In genomic region chr13:93169980-93170379, GRCh38 we compare ENCODE assay signal across 14 cellular contexts. TPM values are rescaled to one million over a fixed set of nuclear protein-coding genes. Genes with fewer than 3 reads are reported as not detected.
DNase-seq lines count a peak whose midpoint lies in the region; ATAC-seq and TF ChIP-seq lines count a peak whose summit lies in the region.
"Had no signal": no experiment of that assay in that cellular context is flagged by ENCODE, and none has a peak within 500 bp of the region (broad histone marks: within the 10 kb centered on the region; RNA-seq: fewer than 3 reads in every experiment).

No MANE protein-coding gene starts in this region.

- H3K27ac ChIP-seq in SK-N-SH (ENCODE audit: low read depth in 2 of 2, low read length in 1 of 2) (peak overlapping the region in 1 of 2 experiments; percentile 32; a peak in 1 of 4 replicates), foreskin keratinocyte (peak overlapping the region; percentile 89), testis (no peak overlapping the region)
- H3K27ac ChIP-seq: neural progenitor cell had no signal

- CTCF ChIA-PET in SK-N-SH (lab: Yijun Ruan, JAX) (no interaction called here), Caco-2 (lab: Charles Lee) (no interaction called here)

- intact Hi-C loops in testis (cut with DNase I; ENCODE audit: low total_unique reads): no loop called here
- intact Hi-C loops in Caco-2 (cut with micrococcal nuclease; ENCODE audit: unreplicated experiment): no loop called here

- no peaks in the 10 kb centered on the region for H3K27me3 ChIP-seq in SK-N-SH (ENCODE audit: insufficient read depth)
- H3K27me3 ChIP-seq in foreskin keratinocyte: no peaks in the 10 kb centered on the region
- H3K27me3 ChIP-seq in testis: no peaks in the 10 kb centered on the region
- no peaks in the 10 kb centered on the region for H3K27me3 ChIP-seq in Caco-2 (replicated peaks; ENCODE audit: control insufficient read depth, insufficient read depth, low read length)
- H3K27me3 ChIP-seq: neural progenitor cell had no signal

- H3F3A ChIP-seq in SK-N-SH (replicated peaks; ENCODE audit: insufficient read depth): no peaks in the 10 kb centered on the region

- H3K4me1 Mint-ChIP-seq in Caco-2 (ENCODE audit: low read depth, unreplicated experiment): no peaks in the 10 kb centered on the region
- H3K4me1 Mint-ChIP-seq: CD4-positive, CD25-positive, alpha-beta regulatory T cell; neural progenitor cell had no signal

- H3K9me3 ChIP-seq in SK-N-SH: 0 out of 2 replicates have a peak, but pooled peaks cover 5% of the 10 kb centered on the region
- H3K9me3 ChIP-seq in testis: no peaks in the 10 kb centered on the region
- no peaks in the 10 kb centered on the region for H3K9me3 ChIP-seq in Caco-2

- BruUV-seq in Caco-2 (replicated peaks; lab: Mats Ljungman, UMichigan): no TSS peak

- TF ChIP-seq POLR2A in testis (IDR thresholded peaks at IDR 0.05): no peak

- no peaks in the 10 kb centered on the region for H4K20me1 ChIP-seq in SK-N-SH (ENCODE audit: insufficient read depth)

- H3K4me3 ChIP-seq in SK-N-SH (ENCODE audit: low read depth in 2 of 2, low read length in 1 of 2): no peak overlapping the region
- H3K4me3 ChIP-seq in testis: no peak overlapping the region
- no peak overlapping the region for H3K4me3 ChIP-seq in Caco-2 (ENCODE audit: low read depth, low read length)
- H3K4me3 ChIP-seq: neural progenitor cell had no signal

- H3K4me1 ChIP-seq in SK-N-SH (ENCODE audit: control insufficient read depth in 1 of 2, insufficient read depth in 2 of 2, low read depth in 1 of 2, low read length in 1 of 2) (no peaks in the 10 kb centered on the region; a peak in 1 of 4 replicates), foreskin keratinocyte (peaks cover 14% of the 10 kb centered on the region), testis (no peaks in the 10 kb centered on the region), Caco-2 (no peaks in the 10 kb centered on the region)
- H3K4me1 ChIP-seq: neural progenitor cell had no signal

- H3K9me2 ChIP-seq in SK-N-SH: no peaks in the 10 kb centered on the region

- in situ Hi-C loops in ACHN (cut with HindIII; ENCODE audit: low pct_ligation_motif_present, low pct_unique_long_range_greater_than_20kb, low sequenced_read_pairs): no loop called here

- H3K27ac Mint-ChIP-seq in Caco-2 (ENCODE audit: unreplicated experiment): no peak overlapping the region
- H3K27ac Mint-ChIP-seq: CD4-positive, CD25-positive, alpha-beta regulatory T cell; neural progenitor cell had no signal

- peak in 1 of 2 experiments; percentile 80; a peak in 1 of 4 replicates for TF ChIP-seq EP300 in SK-N-SH (IDR thresholded peaks at IDR 0.05; ENCODE audit: borderline replicate concordance in 1 of 2, low read depth in 1 of 2, low read length in 1 of 2)

- no peak overlapping the region for H3K4me2 ChIP-seq in SK-N-SH
- H3K4me2 ChIP-seq: neural progenitor cell had no signal

- H2AFZ ChIP-seq in SK-N-SH (ENCODE audit: low read depth): no peak overlapping the region
- H2AFZ ChIP-seq: neural progenitor cell had no signal

- peaks cover 8% of the 10 kb centered on the region for H3K9me3 Mint-ChIP-seq in Caco-2 (ENCODE audit: unreplicated experiment)
- H3K9me3 Mint-ChIP-seq: neural progenitor cell had no signal

- no peaks in the 10 kb centered on the region for H3K36me3 Mint-ChIP-seq in Caco-2 (ENCODE audit: insufficient read depth, unreplicated experiment)
- H3K36me3 Mint-ChIP-seq: CD4-positive, CD25-positive, alpha-beta regulatory T cell; neural progenitor cell had no signal

- DNase-seq in ACHN: peak; percentile 41
- DNase-seq in ELF-1 (ENCODE audit: low read depth, low spot score): peak; percentile 18
- DNase-seq in SK-N-SH: no peak
- peak; percentile 100 for DNase-seq in foreskin keratinocyte
- DNase-seq in testis: no peak
- DNase-seq in C1 segment of cervical spinal cord (lab: John Stamatoyannopoulos, UW): no peak
- DNase-seq in Caco-2: no peak
- DNase-seq: CD4-positive, CD25-positive, alpha-beta regulatory T cell; Karpas-422; NCI-H2171; stimulated activated CD8-positive, alpha-beta memory T cell treated with anti-CD3 and anti-CD28 coated beads, Interleukin-4, amount 100 ng/mL, for 48 hours had no signal

- H3K9ac ChIP-seq in SK-N-SH: no peak overlapping the region
- H3K9ac ChIP-seq: neural progenitor cell had no signal

- ATAC-seq in foreskin keratinocyte: peak; percentile 99
- no peak for ATAC-seq in GM19395 (IDR thresholded peaks at IDR 0.05; ENCODE audit: unreplicated experiment)
- ATAC-seq: esophagus mucosa had no signal

- H3K36me3 ChIP-seq in SK-N-SH (replicated peaks in 1 of 2; ENCODE audit: control insufficient read depth in 1 of 2, insufficient read depth in 2 of 2, low read length in 1 of 2): no peaks in the 10 kb centered on the region
- H3K36me3 ChIP-seq in testis (ENCODE audit: low read depth, missing control alignments): no peaks in the 10 kb centered on the region
- no peaks in the 10 kb centered on the region for H3K36me3 ChIP-seq in Caco-2 (ENCODE audit: control insufficient read depth, insufficient read depth, low read length)
- H3K36me3 ChIP-seq: neural progenitor cell had no signal

- TF ChIP-seq RAD21 in SK-N-SH (IDR thresholded peaks at IDR 0.05; ENCODE audit: low read length): no peak

- peaks cover under 1% of the 10 kb centered on the region for H3K27me3 Mint-ChIP-seq in Caco-2 (ENCODE audit: insufficient read depth, unreplicated experiment)
- H3K27me3 Mint-ChIP-seq: CD4-positive, CD25-positive, alpha-beta regulatory T cell had no signal

- POLR2A ChIA-PET in SK-N-SH (lab: Yijun Ruan, JAX): no interaction called here
- POLR2A ChIA-PET in Caco-2 (lab: Charles Lee): no interaction called here

- TF ChIP-seq CTCF in SK-N-SH (IDR thresholded peaks at IDR 0.05) (no peak), foreskin keratinocyte (conservative IDR thresholded peaks at IDR 0.05) (no peak), testis (IDR thresholded peaks at IDR 0.05) (no peak), Caco-2 (IDR thresholded peaks at IDR 0.05; ENCODE audit: insufficient read depth in 1 of 2, low read depth in 1 of 2, low read length in 1 of 2, severe bottlenecking in 1 of 2, unreplicated experiment in 1 of 2) (no peak)

- no peaks in the 10 kb centered on the region for H3K79me2 ChIP-seq in SK-N-SH (ENCODE audit: insufficient read depth)

- no peak overlapping the region for H3K4me3 Mint-ChIP-seq in Caco-2 (ENCODE audit: unreplicated experiment)
- H3K4me3 Mint-ChIP-seq: neural progenitor cell had no signal

TF ChIP-seq in SK-N-SH, 30 proteins besides CTCF, POLR2A, EP300 and RAD21 (continues in another document):
- TF ChIP-seq FOXJ3 (CRISPR knock-in tag; IDR thresholded peaks at IDR 0.05): no peak
- TF ChIP-seq JUND (IDR thresholded peaks at IDR 0.05): peak; percentile 73
- peak; percentile 92 for TF ChIP-seq TCF12 (IDR thresholded peaks at IDR 0.05)
- TF ChIP-seq MAX (IDR thresholded peaks at IDR 0.05; ENCODE audit: low read depth): peak; percentile 46; the same call in 1 of the 2 replicates
- TF ChIP-seq SMC3 (IDR thresholded peaks at IDR 0.05; ENCODE audit: low read depth, low read length): no peak
- TF ChIP-seq ZBTB33 (IDR thresholded peaks at IDR 0.05; ENCODE audit: borderline replicate concordance, low read depth): 0 out of 2 replicates have a peak, but pooled peaks have one; percentile 46
- TF ChIP-seq, protein P1, sequence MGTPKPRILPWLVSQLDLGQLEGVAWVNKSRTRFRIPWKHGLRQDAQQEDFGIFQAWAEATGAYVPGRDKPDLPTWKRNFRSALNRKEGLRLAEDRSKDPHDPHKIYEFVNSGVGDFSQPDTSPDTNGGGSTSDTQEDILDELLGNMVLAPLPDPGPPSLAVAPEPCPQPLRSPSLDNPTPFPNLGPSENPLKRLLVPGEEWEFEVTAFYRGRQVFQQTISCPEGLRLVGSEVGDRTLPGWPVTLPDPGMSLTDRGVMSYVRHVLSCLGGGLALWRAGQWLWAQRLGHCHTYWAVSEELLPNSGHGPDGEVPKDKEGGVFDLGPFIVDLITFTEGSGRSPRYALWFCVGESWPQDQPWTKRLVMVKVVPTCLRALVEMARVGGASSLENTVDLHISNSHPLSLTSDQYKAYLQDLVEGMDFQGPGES (IDR thresholded peaks at IDR 0.05; ENCODE audit: low read depth, low read length): no peak
- peak; percentile 32; the same call in 1 of the 2 replicates for TF ChIP-seq TEAD4 (IDR thresholded peaks at IDR 0.05; ENCODE audit: borderline replicate concordance, insufficient read depth)
- no peak for TF ChIP-seq FOXM1 (IDR thresholded peaks at IDR 0.05; ENCODE audit: low read depth)
- TF ChIP-seq FOSL2 (IDR thresholded peaks at IDR 0.05; ENCODE audit: borderline replicate concordance, low read depth): peak; percentile 79
- no peak for TF ChIP-seq NRF1 (IDR thresholded peaks at IDR 0.05; ENCODE audit: low read depth, low read length)
- no peak for TF ChIP-seq MEF2A (IDR thresholded peaks at IDR 0.05; ENCODE audit: borderline replicate concordance, low read depth)
- TF ChIP-seq NFIC (IDR thresholded peaks at IDR 0.05; ENCODE audit: borderline replicate concordance): peak; percentile 19; the same call in 1 of the 2 replicates
- no peak for TF ChIP-seq ELF1 (IDR thresholded peaks at IDR 0.05)

RNA-seq across cellular contexts. Expression of gene GPC6, which starts 56.6 kb away (rescaled TPM):
- polyA plus RNA-seq in SK-N-SH (2012; rRNA removed) (6.5 and 6.7 TPM in 2 replicates), foreskin keratinocyte (0.13 and 0.23 TPM in 2 replicates), testis (ENCODE audit: insufficient read depth, low read depth, low replicate concordance) (6.9 TPM)
- polyA plus RNA-seq in SK-N-SH (2012; cell fraction: cytosol; rRNA removed): 6.6 and 7.3 TPM in 2 replicates
- polyA plus RNA-seq in SK-N-SH (2012; cell fraction: nucleus; rRNA removed): 2.0 and 5.7 TPM in 2 replicates
- total RNA-seq in foreskin keratinocyte (1.0 and 1.1 TPM in 2 replicates), testis (1 to 10 TPM; 2.2 to 4.3 TPM), Caco-2 (2022) (0.07 and 0.16 TPM in 2 replicates)
- total RNA-seq: CD4-positive, CD25-positive, alpha-beta regulatory T cell had no signal
- polyA plus RNA-seq: CD4-positive, CD25-positive, alpha-beta regulatory T cell had no signal

Comparison
In these comparisons a context has a peak if more than half of its experiments do, and no peak if none do; other contexts are left out.
1. DNase-seq: peak in ACHN (single experiment), ELF-1 (single experiment) and foreskin keratinocyte (2 of 2); none in SK-N-SH (single experiment), testis (single experiment), C1 segment of cervical spinal cord (0 of 14) and Caco-2 (0 of 2).